Comparison of ENCODE assay signal across 27 cellular contexts in genomic region chr10:80701706-80702105, GRCh38.
"Had no signal": no experiment of that assay in that cellular context is flagged by ENCODE, and none has a peak within 500 bp of the region (broad histone marks: within the 10 kb centered on the region; RNA-seq: fewer than 3 reads in every experiment).

No MANE protein-coding gene starts in this region.

- DNase-seq: activated CD4-positive, alpha-beta T cell treated with anti-CD3 and anti-CD28 coated beads for 48 hours; activated CD4-positive, alpha-beta T cell treated with anti-CD3 and anti-CD28 coated beads, Interleukin-2, amount 50 U/mL, for 48 hours; activated CD8-positive, alpha-beta memory T cell treated with anti-CD3 and anti-CD28 coated beads for 24 hours; activated CD8-positive, alpha-beta memory T cell treated with anti-CD3 and anti-CD28 coated beads, Interleukin-2, amount 50 U/mL, for 48 hours; activated gamma-delta T cell treated with Interleukin-2 at 50 U/mL for 16 hours; activated naive CD4-positive, alpha-beta T cell treated with anti-CD3 and anti-CD28 coated beads, Interleukin-2, amount 50 U/mL, for 16 hours; activated T-cell treated with anti-CD3 and anti-CD28 coated beads, Interleukin-2, amount 50 U/mL, for 24 hours; amniotic stem cell; central memory CD4-positive, alpha-beta T cell; foreskin fibroblast; left cardiac atrium; mammary epithelial cell; naive thymus-derived CD8-positive, alpha-beta T cell; stimulated activated CD4-positive, alpha-beta T cell treated with anti-CD3 and anti-CD28 coated beads, Interleukin-12 subunit alpha, Interleukin-12 subunit beta, amount 100 ng/mL, for 4 hours; stimulated activated CD4-positive, alpha-beta T cell treated with anti-CD3 and anti-CD28 coated beads, Interleukin-4, amount 100 ng/mL, for 1 hour; uterus had no signal

- H3K36me3 Mint-ChIP-seq: naive thymus-derived CD8-positive, alpha-beta T cell; type B pancreatic cell had no signal

- H3K9me3 Mint-ChIP-seq: activated T-cell treated with anti-CD3 and anti-CD28 coated beads, Interleukin-2, amount 50 U/mL, for 24 hours; stimulated activated naive CD8-positive, alpha-beta T cell treated with anti-CD3 and anti-CD28 coated beads, Interleukin-15, Interleukin-2, amounts not matched to agents 100 ng/mL and 50 ng/mL, for 24 hours; type B pancreatic cell had no signal

- H3K4me1 ChIP-seq: uterus had no signal

- H3K27me3 Mint-ChIP-seq: stimulated activated naive CD8-positive, alpha-beta T cell treated with anti-CD3 and anti-CD28 coated beads, Interleukin-15, Interleukin-2, amounts not matched to agents 100 ng/mL and 50 ng/mL, for 24 hours; type B pancreatic cell had no signal

- H3K27ac ChIP-seq: skin epidermis, uterus, VCaP had no signal

- H3K36me3 ChIP-seq: uterus had no signal

- H3K4me3 ChIP-seq: skin epidermis, uterus had no signal

- ATAC-seq: activated CD4-positive, CD25-positive, alpha-beta regulatory T cell treated with anti-CD3 and anti-CD28 coated beads, Interleukin-2, amount 50 U/mL, for 24 hours; esophagus mucosa; left cardiac atrium; naive thymus-derived CD8-positive, alpha-beta T cell; sciatic nerve had no signal

- FAIRE-seq: astrocyte, keratinocyte, TTC549 had no signal

- H3K4me3 Mint-ChIP-seq: activated T-cell treated with anti-CD3 and anti-CD28 coated beads, Interleukin-2, amount 50 U/mL, for 24 hours; naive thymus-derived CD8-positive, alpha-beta T cell; stimulated activated naive CD8-positive, alpha-beta T cell treated with anti-CD3 and anti-CD28 coated beads, Interleukin-15, Interleukin-2, amounts not matched to agents 100 ng/mL and 50 ng/mL, for 24 hours; type B pancreatic cell had no signal

- H3K27me3 ChIP-seq: uterus had no signal

- H3K27ac Mint-ChIP-seq: activated T-cell treated with anti-CD3 and anti-CD28 coated beads, Interleukin-2, amount 50 U/mL, for 24 hours; naive thymus-derived CD8-positive, alpha-beta T cell; progenitor cell of endocrine pancreas; stimulated activated naive CD8-positive, alpha-beta T cell treated with anti-CD3 and anti-CD28 coated beads, Interleukin-15, Interleukin-2, amounts not matched to agents 100 ng/mL and 50 ng/mL, for 24 hours; type B pancreatic cell had no signal

- H3K9me3 ChIP-seq: uterus had no signal
